12 cellular contexts compared by ENCODE assay signal in genomic region chr15:69648215-69648614, GRCh38.
DNase-seq lines count a peak whose midpoint lies in the region; ATAC-seq and TF ChIP-seq lines count a peak whose summit lies in the region.
"Had no signal": no experiment of that assay in that cellular context is flagged by ENCODE, and none has a peak within 500 bp of the region (broad histone marks: within the 10 kb centered on the region; RNA-seq: fewer than 3 reads in every experiment).

No MANE protein-coding gene starts in this region.

- no peak for TF ChIP-seq CTCF in SK-N-SH (IDR thresholded peaks at IDR 0.05)
- TF ChIP-seq CTCF in mesothelial cell of epicardium (IDR thresholded peaks at IDR 0.05; ENCODE audit: unreplicated experiment), result no peak

- WGBS in SK-N-SH (ENCODE audit: low lambda C conversion rate), result 30% methylated on average over 9 of the region's 14 CpGs

- H3K27me3 Mint-ChIP-seq in mesothelial cell of epicardium (ENCODE audit: low read depth), result peaks cover 24% of the 10 kb centered on the region

- H4K20me1 ChIP-seq in SK-N-SH (ENCODE audit: insufficient read depth), result no peaks in the 10 kb centered on the region

- no peak overlapping the region for H3K9ac ChIP-seq in SK-N-SH

- peaks cover 35% of the 10 kb centered on the region for H3K4me1 Mint-ChIP-seq in mesothelial cell of epicardium

- H3K36me3 Mint-ChIP-seq in mesothelial cell of epicardium, result peaks cover 1% of the 10 kb centered on the region
- H3K36me3 Mint-ChIP-seq: brain had no signal

- H3K27ac ChIP-seq in SK-N-SH (ENCODE audit: low read depth in 2 of 2, low read length in 1 of 2), result no peak overlapping the region
- H3K27ac ChIP-seq: esophagus squamous epithelium had no signal

- no peaks in the 10 kb centered on the region for H3K9me2 ChIP-seq in SK-N-SH

- no peak for ATAC-seq in HG03520 (IDR thresholded peaks at IDR 0.05; ENCODE audit: unreplicated experiment)

- no peaks in the 10 kb centered on the region for H3K36me3 ChIP-seq in SK-N-SH (replicated peaks in 1 of 2; ENCODE audit: control insufficient read depth in 1 of 2, insufficient read depth in 2 of 2, low read length in 1 of 2)
- H3K36me3 ChIP-seq: esophagus squamous epithelium had no signal

- no peak overlapping the region for H3K4me2 ChIP-seq in SK-N-SH

- H3K27me3 ChIP-seq in SK-N-SH (ENCODE audit: insufficient read depth), result peaks cover 44% of the 10 kb centered on the region; the same call in 1 of the 2 replicates

- H3K4me3 Mint-ChIP-seq in mesothelial cell of epicardium, result no peak overlapping the region

- CTCF ChIA-PET in SK-N-SH (lab: Yijun Ruan, JAX), result interaction anchor here (1.2 kb wide), 1 partner anchor 172 kb away, joined by 3 read pairs; no protein-coding TSS in a partner anchor

- peaks cover 16% of the 10 kb centered on the region for H3K9me3 Mint-ChIP-seq in mesothelial cell of epicardium

- H3K4me3 ChIP-seq in SK-N-SH (ENCODE audit: low read depth in 2 of 2, low read length in 1 of 2), result 0 out of 4 replicates have a peak overlapping the region, but pooled peaks of 1 of the 2 experiments have one; percentile 32

- peak; percentile 82 for DNase-seq in DMS53 (lab: John Stamatoyannopoulos, UW)
- peak; percentile 92 for DNase-seq in NCI-H1105 (lab: John Stamatoyannopoulos, UW)
- peak; percentile 73 for DNase-seq in SK-N-SH
- DNase-seq in mesothelial cell of epicardium (ENCODE audit: low spot score in 2 of 2, unreplicated experiment in 2 of 2), result peak in 1 of 2 experiments; percentile 36
- DNase-seq in GM03348 (ENCODE audit: low spot score), result no peak
- DNase-seq in RPMI8226, result no peak
- DNase-seq in NCI-H226, result no peak
- DNase-seq: esophagus squamous epithelium; NK-92 treated with Interleukin-12 subunit alpha and Interleukin-12 subunit beta, amount 100 ng/mL, for 24 hours; T1000 had no signal

- no peak for TF ChIP-seq RAD21 in SK-N-SH (IDR thresholded peaks at IDR 0.05; ENCODE audit: low read length)

- H3F3A ChIP-seq in SK-N-SH (replicated peaks; ENCODE audit: insufficient read depth), result no peaks in the 10 kb centered on the region

- H2AFZ ChIP-seq in SK-N-SH (ENCODE audit: low read depth), result no peak overlapping the region

- no peaks in the 10 kb centered on the region for H3K9me3 ChIP-seq in SK-N-SH
- H3K9me3 ChIP-seq: esophagus squamous epithelium had no signal

- peaks cover 0 to 6% of the 10 kb centered on the region in 2 experiments; a peak in 1 of 4 replicates for H3K4me1 ChIP-seq in SK-N-SH (ENCODE audit: control insufficient read depth in 1 of 2, insufficient read depth in 2 of 2, low read depth in 1 of 2, low read length in 1 of 2)

- H3K27ac Mint-ChIP-seq in mesothelial cell of epicardium, result peak overlapping the region; percentile 78

- H3K79me2 ChIP-seq in SK-N-SH (ENCODE audit: insufficient read depth), result no peaks in the 10 kb centered on the region

- TF ChIP-seq EP300 in SK-N-SH (IDR thresholded peaks at IDR 0.05; ENCODE audit: borderline replicate concordance in 1 of 2, low read depth in 1 of 2, low read length in 1 of 2), result no peak; a peak in 1 of 4 replicates

- POLR2A ChIA-PET in SK-N-SH (lab: Yijun Ruan, JAX), result no interaction called here

TF ChIP-seq in SK-N-SH, 30 proteins besides CTCF, POLR2A, EP300 and RAD21:
- TF ChIP-seq IRF3 (IDR thresholded peaks at IDR 0.05; ENCODE audit: low read depth, low read length), result no peak
- no peak for TF ChIP-seq NRF1 (IDR thresholded peaks at IDR 0.05; ENCODE audit: low read depth, low read length)
- TF ChIP-seq MAX (IDR thresholded peaks at IDR 0.05; ENCODE audit: low read depth), result no peak
- TF ChIP-seq YY1 (IDR thresholded peaks at IDR 0.05; ENCODE audit: low read depth), result no peak
- no peak for TF ChIP-seq RFX5 (IDR thresholded peaks at IDR 0.05; ENCODE audit: low read length)
- TF ChIP-seq ELF1 (IDR thresholded peaks at IDR 0.05), result no peak
- TF ChIP-seq RCOR1 (IDR thresholded peaks at IDR 0.05; ENCODE audit: low read length), result no peak
- TF ChIP-seq FOXM1 (IDR thresholded peaks at IDR 0.05; ENCODE audit: low read depth), result no peak
- no peak for TF ChIP-seq MXI1 (IDR thresholded peaks at IDR 0.05; ENCODE audit: low read depth, low read length)
- no peak for TF ChIP-seq FOXJ3 (CRISPR knock-in tag; IDR thresholded peaks at IDR 0.05)

Comparison
In these comparisons a context has a peak if more than half of its experiments do, and no peak if none do; other contexts are left out.
1. DNase-seq: peak in DMS53 (single experiment), NCI-H1105 (single experiment) and SK-N-SH (single experiment); none in GM03348 (single experiment), RPMI8226 (single experiment) and NCI-H226 (single experiment).